ENCODE assay signal across 11 cellular contexts in the genomic region with DNA sequence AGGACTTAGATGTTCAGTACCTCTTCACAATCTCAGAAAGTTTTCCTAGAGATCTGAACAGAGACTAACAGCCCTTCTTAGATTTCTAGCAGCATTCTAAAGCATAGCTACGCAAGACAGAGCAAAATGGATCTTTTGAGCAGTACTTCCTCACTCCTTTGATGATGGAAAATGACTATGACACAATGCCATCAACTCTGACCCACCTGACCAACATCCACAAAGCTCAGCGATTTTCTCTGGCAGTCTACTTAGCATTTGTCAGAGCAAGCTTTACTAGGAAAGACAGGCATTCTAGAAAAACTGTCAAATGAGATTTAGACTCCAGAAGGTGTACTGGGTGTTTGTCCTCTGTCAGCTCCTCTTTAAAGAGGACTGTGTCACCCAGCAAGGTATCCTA.
A peak's percentile ranks its signal among the peaks of the same experiment; 100 is the strongest.
DNase-seq lines count a peak whose midpoint lies in the region; ATAC-seq, FAIRE-seq and TF ChIP-seq lines count a peak whose summit lies in the region.
"Had no signal": no experiment of that assay in that cellular context is flagged by ENCODE, and none has a peak within 500 bp of the region (broad histone marks: within the 10 kb centered on the region; RNA-seq: fewer than 3 reads in every experiment).

No MANE protein-coding gene starts in this region.

- CTCF ChIA-PET in PC-9 (lab: Charles Lee), result no interaction called here

- H3F3A ChIP-seq in PC-9 (ENCODE audit: insufficient read depth, low read depth) (no peaks in the 10 kb centered on the region), smooth muscle cell (ENCODE audit: low read depth) (no peaks in the 10 kb centered on the region)

- no peaks in the 10 kb centered on the region for H3K27me3 Mint-ChIP-seq in activated T-cell treated with anti-CD3 and anti-CD28 coated beads, Interleukin-2, amount 50 U/mL, for 4 hours (ENCODE audit: low read depth)

- no peak for FAIRE-seq in kidney (lab: Jason Lieb, UNC)

- no peaks in the 10 kb centered on the region for H3K36me3 ChIP-seq in PC-9 (ENCODE audit: low read depth)
- no peaks in the 10 kb centered on the region for H3K36me3 ChIP-seq in smooth muscle cell (ENCODE audit: low read depth)
- no peaks in the 10 kb centered on the region for H3K36me3 ChIP-seq in prostate gland
- no peaks in the 10 kb centered on the region for H3K36me3 ChIP-seq in kidney (ENCODE audit: control insufficient read depth in 1 of 2, insufficient read depth in 2 of 2, low read length in 2 of 2)
- H3K36me3 ChIP-seq: brain microvascular endothelial cell, SJSA1 had no signal

- TF ChIP-seq CTCF in PC-9 (conservative IDR thresholded peaks at IDR 0.05), result no peak
- TF ChIP-seq CTCF in smooth muscle cell (IDR thresholded peaks at IDR 0.05; ENCODE audit: borderline replicate concordance, insufficient read depth, poor library complexity, severe bottlenecking), result no peak
- no peak for TF ChIP-seq CTCF in prostate gland (IDR thresholded peaks at IDR 0.05)
- no peak for TF ChIP-seq CTCF in kidney (IDR thresholded peaks at IDR 0.05; ENCODE audit: borderline replicate concordance, extremely low read depth, insufficient read depth)

- no peaks in the 10 kb centered on the region for H3K79me2 ChIP-seq in PC-9 (ENCODE audit: low read depth)
- no peaks in the 10 kb centered on the region for H3K79me2 ChIP-seq in smooth muscle cell (ENCODE audit: low read depth)

- BruUV-seq in PC-9 (replicated peaks; lab: Mats Ljungman, UMichigan), result no TSS peak

- 97% methylated on average over 2 of the region's 2 CpGs for WGBS in smooth muscle cell (ENCODE audit: low lambda C conversion rate)
- WGBS in prostate gland, result 70% methylated on average over 2 of the region's 2 CpGs

- H3K36me3 Mint-ChIP-seq in activated T-cell treated with anti-CD3 and anti-CD28 coated beads, Interleukin-2, amount 50 U/mL, for 4 hours (ENCODE audit: insufficient read depth), result no peaks in the 10 kb centered on the region

- DNase-seq in activated T-cell treated with anti-CD3 and anti-CD28 coated beads, Interleukin-2, amount 50 U/mL, for 4 hours, result no peak
- DNase-seq in activated T-cell treated with anti-CD3 and anti-CD28 coated beads, Interleukin-2, amount 50 U/mL, for 1 hour, result no peak
- DNase-seq in PC-9, result no peak
- DNase-seq in smooth muscle cell (lab: John Stamatoyannopoulos, UW; ENCODE audit: unreplicated experiment), result no peak
- no peak for DNase-seq in NCI-H1105 (lab: John Stamatoyannopoulos, UW)
- DNase-seq in prostate gland (ENCODE audit: low spot score), result no peak
- DNase-seq in kidney, result no peak
- DNase-seq: brain microvascular endothelial cell, NCI-H510A had no signal

- TF ChIP-seq POLR2A in prostate gland (IDR thresholded peaks at IDR 0.05), result no peak

- no peak overlapping the region for H3K27ac ChIP-seq in PC-9
- no peak overlapping the region for H3K27ac ChIP-seq in smooth muscle cell (ENCODE audit: low read depth)
- no peak overlapping the region for H3K27ac ChIP-seq in prostate gland
- H3K27ac ChIP-seq in kidney (ENCODE audit: low read depth in 2 of 2, low read length in 2 of 2), result no peak overlapping the region
- H3K27ac ChIP-seq: brain microvascular endothelial cell, SJSA1 had no signal

- no peaks in the 10 kb centered on the region for H3K9me3 ChIP-seq in PC-9 (ENCODE audit: insufficient read depth, low read depth)
- no peaks in the 10 kb centered on the region for H3K9me3 ChIP-seq in smooth muscle cell (replicated peaks; ENCODE audit: low read depth)
- H3K9me3 ChIP-seq in prostate gland, result no peaks in the 10 kb centered on the region
- no peaks in the 10 kb centered on the region for H3K9me3 ChIP-seq in kidney (ENCODE audit: control insufficient read depth in 1 of 2, low read length in 2 of 2)
- H3K9me3 ChIP-seq: SJSA1 had no signal

- H3K9me2 ChIP-seq in PC-9 (ENCODE audit: insufficient read depth), result no peaks in the 10 kb centered on the region

- H3K4me3 ChIP-seq in PC-9 (no peak overlapping the region), smooth muscle cell (no peak overlapping the region), prostate gland (no peak overlapping the region), kidney (ENCODE audit: low read length in 2 of 2) (no peak overlapping the region)
- H3K4me3 ChIP-seq: SJSA1 had no signal

- H3K4me3 Mint-ChIP-seq in activated T-cell treated with anti-CD3 and anti-CD28 coated beads, Interleukin-2, amount 50 U/mL, for 4 hours, result peak overlapping the region; percentile 64

- ATAC-seq in activated T-cell treated with anti-CD3 and anti-CD28 coated beads, Interleukin-2, amount 50 U/mL, for 4 hours, result peak in 1 of 2 donors; percentile 30
- peak; percentile 26 for ATAC-seq in GM21825 (IDR thresholded peaks at IDR 0.05; ENCODE audit: unreplicated experiment)

- H3K4me2 ChIP-seq in PC-9, result peak overlapping the region; percentile 26; the same call in 1 of the 2 replicates
- no peak overlapping the region for H3K4me2 ChIP-seq in smooth muscle cell

- peaks cover 27% of the 10 kb centered on the region for H3K4me1 Mint-ChIP-seq in activated T-cell treated with anti-CD3 and anti-CD28 coated beads, Interleukin-2, amount 50 U/mL, for 4 hours (ENCODE audit: low read depth)

- H3K27me3 ChIP-seq in PC-9 (ENCODE audit: insufficient read depth, low read depth) (no peaks in the 10 kb centered on the region), smooth muscle cell (ENCODE audit: low read depth) (no peaks in the 10 kb centered on the region), prostate gland (replicated peaks; ENCODE audit: insufficient read depth) (no peaks in the 10 kb centered on the region)
- H3K27me3 ChIP-seq: brain microvascular endothelial cell, SJSA1 had no signal

- H3K9ac ChIP-seq in smooth muscle cell (ENCODE audit: low read depth) (no peak overlapping the region), kidney (ENCODE audit: low read length in 2 of 2) (no peak overlapping the region)

- intact Hi-C loops in PC-9 (cut with micrococcal nuclease; ENCODE audit: unreplicated experiment) (no loop called here), prostate gland (cut with DNase I) (no loop called here), kidney (cut with DNase I) (no loop called here)

- POLR2A ChIA-PET in PC-9 (lab: Charles Lee; ENCODE audit: unreplicated experiment), result interaction anchor here (0.5 kb wide), 1 partner anchor 292 kb away, joined by 4 read pairs; no protein-coding TSS in a partner anchor

- H2AFZ ChIP-seq in PC-9 (no peak overlapping the region), smooth muscle cell (ENCODE audit: low read depth) (peak overlapping the region; percentile 57)

- H4K20me1 ChIP-seq in PC-9 (ENCODE audit: insufficient read depth), result no peaks in the 10 kb centered on the region
- no peaks in the 10 kb centered on the region for H4K20me1 ChIP-seq in smooth muscle cell (ENCODE audit: low read depth)

- no peaks in the 10 kb centered on the region for H3K9me3 Mint-ChIP-seq in activated T-cell treated with anti-CD3 and anti-CD28 coated beads, Interleukin-2, amount 50 U/mL, for 4 hours

- H3K4me1 ChIP-seq in PC-9 (replicated peaks; ENCODE audit: insufficient read depth) (no peaks in the 10 kb centered on the region), smooth muscle cell (ENCODE audit: low read depth) (no peaks in the 10 kb centered on the region), prostate gland (replicated peaks) (no peaks in the 10 kb centered on the region), kidney (ENCODE audit: control insufficient read depth in 1 of 2, insufficient read depth in 1 of 2, low read depth in 1 of 2, low read length in 2 of 2) (no peaks in the 10 kb centered on the region)
- H3K4me1 ChIP-seq: SJSA1 had no signal
